ENCODE assay signal across 1 cellular context in the genomic region with DNA sequence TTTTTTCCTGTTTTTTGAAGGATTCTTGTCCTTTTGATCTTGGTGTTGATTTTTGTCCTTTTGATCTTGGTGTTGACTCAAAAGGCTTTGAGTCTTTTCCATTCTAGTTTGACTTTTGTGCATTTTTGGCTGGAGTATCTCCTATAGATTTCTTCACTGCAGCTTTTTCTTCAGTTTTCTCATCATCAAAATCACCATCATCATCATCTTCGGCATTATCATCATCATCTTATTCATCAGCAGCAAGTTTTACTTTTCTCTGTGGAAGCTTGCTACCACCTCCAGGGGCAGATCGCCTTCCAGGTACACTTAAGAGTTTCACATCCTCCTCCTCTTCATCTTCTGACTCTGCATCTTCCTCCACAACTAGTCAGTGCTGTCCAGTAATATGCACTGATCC.
TF ChIP-seq lines count a peak whose summit lies in the region.

No MANE protein-coding gene starts in this region.

TF ChIP-seq in HEK293, 187 proteins besides CTCF, POLR2A, EP300 and RAD21 (continued from another document):
- TF ChIP-seq ZBTB44 (tag by site-specific recombination; IDR thresholded peaks at IDR 0.05) = no peak
